ENCODE assay signal across 26 cellular contexts in genomic region chr9:350354-350753, GRCh38.
DNase-seq lines count a peak whose midpoint lies in the region; ATAC-seq and TF ChIP-seq lines count a peak whose summit lies in the region.
"Had no signal": no experiment of that assay in that cellular context is flagged by ENCODE, and none has a peak within 500 bp of the region (broad histone marks: within the 10 kb centered on the region; RNA-seq: fewer than 3 reads in every experiment).

No MANE protein-coding gene starts in this region.

- H3K9me2 ChIP-seq in Loucy (replicated peaks; ENCODE audit: low read depth, low read length), result no peaks in the 10 kb centered on the region

- no peaks in the 10 kb centered on the region for H3K27me3 ChIP-seq in Loucy (ENCODE audit: insufficient read depth, low read length, poor library complexity, severe bottlenecking)
- H3K27me3 ChIP-seq: esophagus squamous epithelium, SJCRH30, tibial nerve had no signal

- DNase-seq in activated T-cell treated with anti-CD3 and anti-CD28 coated beads, Interleukin-2, amount 50 U/mL, for 72 hours, result no peak
- no peak for DNase-seq in activated T-cell treated with anti-CD3 and anti-CD28 coated beads, Interleukin-2, amount 50 U/mL, for 1 hour
- no peak for DNase-seq in activated T-helper 2 cell treated with anti-CD3 and anti-CD28 coated beads, Interferon-gamma antibody, Interleukin-2, Interleukin-4, amounts not matched to agents 10 μg/mL and 5 μg/mL and 100 μg/mL, durations not matched to agents 14 hours and 24 hours and 36 hours (ENCODE audit: low spot score)
- no peak for DNase-seq in natural killer cell treated with Interleukin-12 subunit alpha and Interleukin-12 subunit beta and Interleukin-15 and Interleukin-18, amount 100 ng/mL, for 72 hours (ENCODE audit: low spot score)
- DNase-seq in HuH-7.5 (ENCODE audit: low spot score), result no peak
- DNase-seq: ACHN; activated CD4-positive, CD25-positive, alpha-beta regulatory T cell; effector memory CD4-positive, alpha-beta T cell; esophagus squamous epithelium; GM23248; IMR-90; left cardiac atrium; mesendoderm; NCI-H146; NCI-H2171; NCI-H526 treated with DMSO at 0.1 percent for 48 hours; SJCRH30; stimulated activated naive CD4-positive, alpha-beta T cell had no signal

- H3K4me2 ChIP-seq in Loucy (ENCODE audit: low read depth, low read length, poor library complexity, severe bottlenecking), result peak overlapping the region; percentile 56

- intact Hi-C loops in activated T-helper 2 cell treated with anti-CD3 and anti-CD28 coated beads, Interferon-gamma antibody, Interleukin-2, Interleukin-4, amounts not matched to agents 10 μg/mL and 5 μg/mL and 100 μg/mL, durations not matched to agents 14 hours and 24 hours and 36 hours (cut with micrococcal nuclease), result no loop called here

- H3K79me2 ChIP-seq in Loucy (ENCODE audit: insufficient read depth, low read length), result peaks cover 4% of the 10 kb centered on the region; the same call in 1 of the 2 replicates
- H3K79me2 ChIP-seq: parathyroid adenoma had no signal

- H3K4me1 Mint-ChIP-seq in activated T-cell treated with anti-CD3 and anti-CD28 coated beads, Interleukin-2, amount 50 U/mL, for 72 hours (ENCODE audit: low read depth), result peaks cover 15% of the 10 kb centered on the region
- peaks cover 19% of the 10 kb centered on the region for H3K4me1 Mint-ChIP-seq in activated T-helper 2 cell treated with anti-CD3 and anti-CD28 coated beads, Interferon-gamma antibody, Interleukin-2, Interleukin-4, amounts not matched to agents 10 μg/mL and 5 μg/mL and 100 μg/mL, durations not matched to agents 14 hours and 24 hours and 36 hours (ENCODE audit: low read depth)
- peaks cover 17 to 24% of the 10 kb centered on the region in 2 donors for H3K4me1 Mint-ChIP-seq in natural killer cell treated with Interleukin-12 subunit alpha and Interleukin-12 subunit beta and Interleukin-15 and Interleukin-18, amount 100 ng/mL, for 72 hours (ENCODE audit: low read depth in 2 of 2)

- no peaks in the 10 kb centered on the region for H4K20me1 ChIP-seq in Loucy (ENCODE audit: insufficient read depth, low read length, poor library complexity, severe bottlenecking)

- no peaks in the 10 kb centered on the region for H3F3A ChIP-seq in Loucy (ENCODE audit: low read depth)

- peak overlapping the region; percentile 36 for H3K4me3 ChIP-seq in Loucy (ENCODE audit: low read length, poor library complexity, severe bottlenecking)
- H3K4me3 ChIP-seq: esophagus squamous epithelium, GM12878, GM23248, SJCRH30, tibial nerve had no signal

- peaks cover 11 to 27% of the 10 kb centered on the region in 2 donors for H3K36me3 Mint-ChIP-seq in activated T-cell treated with anti-CD3 and anti-CD28 coated beads, Interleukin-2, amount 50 U/mL, for 72 hours (ENCODE audit: insufficient read depth in 2 of 2)
- H3K36me3 Mint-ChIP-seq in activated T-helper 2 cell treated with anti-CD3 and anti-CD28 coated beads, Interferon-gamma antibody, Interleukin-2, Interleukin-4, amounts not matched to agents 10 μg/mL and 5 μg/mL and 100 μg/mL, durations not matched to agents 14 hours and 24 hours and 36 hours (ENCODE audit: low read depth), result peaks cover 74% of the 10 kb centered on the region
- H3K36me3 Mint-ChIP-seq in natural killer cell treated with Interleukin-12 subunit alpha and Interleukin-12 subunit beta and Interleukin-15 and Interleukin-18, amount 100 ng/mL, for 72 hours, result peaks cover 12% of the 10 kb centered on the region

- ATAC-seq in activated T-cell treated with anti-CD3 and anti-CD28 coated beads, Interleukin-2, amount 50 U/mL, for 72 hours (replicated peaks in 1 of 2), result no peak
- no peak for ATAC-seq in natural killer cell treated with Interleukin-12 subunit alpha and Interleukin-12 subunit beta and Interleukin-15 and Interleukin-18, amount 100 ng/mL, for 72 hours
- no peak for ATAC-seq in esophagus mucosa
- ATAC-seq in HG02623 (IDR thresholded peaks at IDR 0.05; ENCODE audit: unreplicated experiment), result no peak
- ATAC-seq: GM12878, left cardiac atrium, sciatic nerve had no signal

- H3K27me3 Mint-ChIP-seq in activated T-cell treated with anti-CD3 and anti-CD28 coated beads, Interleukin-2, amount 50 U/mL, for 72 hours (ENCODE audit: low read depth), result no peaks in the 10 kb centered on the region
- H3K27me3 Mint-ChIP-seq in activated T-helper 2 cell treated with anti-CD3 and anti-CD28 coated beads, Interferon-gamma antibody, Interleukin-2, Interleukin-4, amounts not matched to agents 10 μg/mL and 5 μg/mL and 100 μg/mL, durations not matched to agents 14 hours and 24 hours and 36 hours (ENCODE audit: low read depth), result no peaks in the 10 kb centered on the region
- no peaks in the 10 kb centered on the region for H3K27me3 Mint-ChIP-seq in natural killer cell treated with Interleukin-12 subunit alpha and Interleukin-12 subunit beta and Interleukin-15 and Interleukin-18, amount 100 ng/mL, for 72 hours

- peak overlapping the region; percentile 33 for H3K9ac ChIP-seq in Loucy (ENCODE audit: low read depth, low read length, poor library complexity, severe bottlenecking)
- H3K9ac ChIP-seq: GM23248, parathyroid adenoma had no signal

- H3K4me1 ChIP-seq in Loucy (ENCODE audit: insufficient read depth, low read length, poor library complexity, severe bottlenecking), result peaks cover 32% of the 10 kb centered on the region
- H3K4me1 ChIP-seq: parathyroid adenoma, tibial nerve had no signal

- H3K36me3 ChIP-seq in Loucy (ENCODE audit: insufficient read depth, low read length), result peaks cover 85% of the 10 kb centered on the region; the same call in 1 of the 2 replicates
- H3K36me3 ChIP-seq: SJCRH30, tibial nerve had no signal

- no peaks in the 10 kb centered on the region for H3K9me3 ChIP-seq in Loucy (ENCODE audit: insufficient read depth, low read depth, low read length)
- H3K9me3 ChIP-seq: esophagus squamous epithelium, SJCRH30, tibial nerve had no signal

- H3K4me3 Mint-ChIP-seq in activated T-cell treated with anti-CD3 and anti-CD28 coated beads, Interleukin-2, amount 50 U/mL, for 72 hours, result no peak overlapping the region
- H3K4me3 Mint-ChIP-seq in activated T-helper 2 cell treated with anti-CD3 and anti-CD28 coated beads, Interferon-gamma antibody, Interleukin-2, Interleukin-4, amounts not matched to agents 10 μg/mL and 5 μg/mL and 100 μg/mL, durations not matched to agents 14 hours and 24 hours and 36 hours (ENCODE audit: low read depth), result no peak overlapping the region
- H3K4me3 Mint-ChIP-seq in natural killer cell treated with Interleukin-12 subunit alpha and Interleukin-12 subunit beta and Interleukin-15 and Interleukin-18, amount 100 ng/mL, for 72 hours, result no peak overlapping the region
- H3K4me3 Mint-ChIP-seq: nephron had no signal

- H2AFZ ChIP-seq in Loucy (ENCODE audit: low read length), result no peak overlapping the region
- H2AFZ ChIP-seq: GM23248, parathyroid adenoma had no signal

- TF ChIP-seq CTCF in Loucy (conservative IDR thresholded peaks at IDR 0.05; ENCODE audit: low read length), result no peak

- no peaks in the 10 kb centered on the region for H3K9me3 Mint-ChIP-seq in activated T-cell treated with anti-CD3 and anti-CD28 coated beads, Interleukin-2, amount 50 U/mL, for 72 hours
- H3K9me3 Mint-ChIP-seq in activated T-helper 2 cell treated with anti-CD3 and anti-CD28 coated beads, Interferon-gamma antibody, Interleukin-2, Interleukin-4, amounts not matched to agents 10 μg/mL and 5 μg/mL and 100 μg/mL, durations not matched to agents 14 hours and 24 hours and 36 hours, result no peaks in the 10 kb centered on the region
- no peaks in the 10 kb centered on the region for H3K9me3 Mint-ChIP-seq in natural killer cell treated with Interleukin-12 subunit alpha and Interleukin-12 subunit beta and Interleukin-15 and Interleukin-18, amount 100 ng/mL, for 72 hours
- H3K9me3 Mint-ChIP-seq: nephron had no signal

- peak overlapping the region; percentile 89 for H3K27ac Mint-ChIP-seq in activated T-cell treated with anti-CD3 and anti-CD28 coated beads, Interleukin-2, amount 50 U/mL, for 72 hours
- H3K27ac Mint-ChIP-seq in activated T-helper 2 cell treated with anti-CD3 and anti-CD28 coated beads, Interferon-gamma antibody, Interleukin-2, Interleukin-4, amounts not matched to agents 10 μg/mL and 5 μg/mL and 100 μg/mL, durations not matched to agents 14 hours and 24 hours and 36 hours, result peak overlapping the region; percentile 64
- H3K27ac Mint-ChIP-seq in natural killer cell treated with Interleukin-12 subunit alpha and Interleukin-12 subunit beta and Interleukin-15 and Interleukin-18, amount 100 ng/mL, for 72 hours, result peak overlapping the region; percentile 69 to 84
- H3K27ac Mint-ChIP-seq: nephron had no signal
